ENCODE assay signal across 16 cellular contexts in genomic region chr2:98565941-98566340, GRCh38.
"Had no signal": no experiment of that assay in that cellular context is flagged by ENCODE, and none has a peak within 500 bp of the region (broad histone marks: within the 10 kb centered on the region; RNA-seq: fewer than 3 reads in every experiment).

No MANE protein-coding gene starts in this region.

- H3K4me3 Mint-ChIP-seq: activated B cell treated with CpG ODN at 0.5 μM for 24 hours; activated CD4-positive, alpha-beta T cell treated with anti-CD3 and anti-CD28 coated beads, Interleukin-2, amount 10 ng/mL, durations not matched to agents 24 days and 14 days; activated naive CD4-positive, alpha-beta T cell treated with anti-CD3 and anti-CD28 coated beads, Interleukin-2, amount 10 ng/mL, durations not matched to agents 7 days and 5 days; effector memory CD8-positive, alpha-beta T cell; nephron had no signal

- H3K4me1 Mint-ChIP-seq: activated B cell treated with CpG ODN at 0.5 μM for 24 hours; activated naive CD4-positive, alpha-beta T cell treated with anti-CD3 and anti-CD28 coated beads, Interleukin-2, amount 10 ng/mL, durations not matched to agents 7 days and 5 days; nephron had no signal

- H3K27me3 Mint-ChIP-seq: activated B cell treated with CpG ODN at 0.5 μM for 24 hours; activated CD4-positive, alpha-beta T cell treated with anti-CD3 and anti-CD28 coated beads, Interleukin-2, amount 10 ng/mL, durations not matched to agents 24 days and 14 days; activated naive CD4-positive, alpha-beta T cell treated with anti-CD3 and anti-CD28 coated beads, Interleukin-2, amount 10 ng/mL, durations not matched to agents 7 days and 5 days; effector memory CD8-positive, alpha-beta T cell had no signal

- H3K9me3 Mint-ChIP-seq: activated B cell treated with CpG ODN at 0.5 μM for 24 hours; activated CD4-positive, alpha-beta T cell treated with anti-CD3 and anti-CD28 coated beads, Interleukin-2, amount 10 ng/mL, durations not matched to agents 24 days and 14 days; activated naive CD4-positive, alpha-beta T cell treated with anti-CD3 and anti-CD28 coated beads, Interleukin-2, amount 10 ng/mL, durations not matched to agents 7 days and 5 days; effector memory CD8-positive, alpha-beta T cell; nephron had no signal

- DNase-seq: activated B cell treated with CpG ODN at 0.5 μM for 24 hours; activated CD4-positive, alpha-beta T cell treated with anti-CD3 and anti-CD28 coated beads, Interleukin-2, amount 10 ng/mL, durations not matched to agents 24 days and 14 days; activated naive CD4-positive, alpha-beta T cell treated with anti-CD3 and anti-CD28 coated beads, Interleukin-2, amount 10 ng/mL, durations not matched to agents 7 days and 5 days; effector memory CD8-positive, alpha-beta T cell; esophagus squamous epithelium; heart right ventricle; kidney glomerular epithelial cell; left ventricle myocardium superior; mucosa of descending colon; nucleus accumbens; retina; stimulated activated CD4-positive, alpha-beta T cell treated with anti-CD3 and anti-CD28 coated beads, Interleukin-2, amount 100 ng/mL, for 24 hours; stimulated activated naive CD8-positive, alpha-beta T cell treated with anti-CD3 and anti-CD28 coated beads, Interleukin-15, Interleukin-2, amounts not matched to agents 100 U/mL and 50 U/mL, for 24 hours; SW 1271; transverse colon had no signal

- H3K27ac Mint-ChIP-seq: activated B cell treated with CpG ODN at 0.5 μM for 24 hours, nephron had no signal

- ATAC-seq: effector memory CD8-positive, alpha-beta T cell; heart right ventricle; left ventricle myocardium superior; stimulated activated naive CD8-positive, alpha-beta T cell treated with anti-CD3 and anti-CD28 coated beads, Interleukin-15, Interleukin-2, amounts not matched to agents 100 U/mL and 50 U/mL, for 24 hours had no signal
